In genomic region chr1:65509912-65510680, GRCh38 we compare ENCODE assay signal across 25 cellular contexts.
A peak's percentile ranks its signal among the peaks of the same experiment; 100 is the strongest.
DNase-seq lines count a peak whose midpoint lies in the region; ATAC-seq and TF ChIP-seq lines count a peak whose summit lies in the region.
"Had no signal": no experiment of that assay in that cellular context is flagged by ENCODE, and none has a peak within 500 bp of the region (broad histone marks: within the 10 kb centered on the region; RNA-seq: fewer than 3 reads in every experiment).

No MANE protein-coding gene starts in this region.

- H3K4me1 Mint-ChIP-seq in WTC11 = peaks cover 14% of the 10 kb centered on the region
- H3K4me1 Mint-ChIP-seq: activated T-helper 17 cell treated with anti-CD3 and anti-CD28 coated beads, Interleukin-2, amount 50 U/mL, for 72 hours had no signal

- H3F3A ChIP-seq in GM23248 (ENCODE audit: insufficient read depth) = peaks cover 17% of the 10 kb centered on the region
- peaks cover 18% of the 10 kb centered on the region for H3F3A ChIP-seq in SK-N-SH (replicated peaks; ENCODE audit: insufficient read depth)

- H3K36me3 Mint-ChIP-seq in WTC11 = no peaks in the 10 kb centered on the region
- H3K36me3 Mint-ChIP-seq: activated CD4-positive, alpha-beta memory T cell treated with anti-CD3 and anti-CD28 coated beads for 36 hours; mesothelial cell of epicardium had no signal

- H3K27ac ChIP-seq in GM23248 (peak overlapping the region; percentile 20; the same call in 1 of the 2 replicates), SK-N-SH (ENCODE audit: low read depth in 2 of 2, low read length in 1 of 2) (peak overlapping the region; percentile 14 to 70; a peak in 3 of 4 replicates), upper lobe of right lung (no peak overlapping the region)
- H3K27ac ChIP-seq: ascending aorta, gastrocnemius medialis, HL-60, SJCRH30, spleen, uterus had no signal

- DNase-seq in GM23248 (peak; percentile 55), SK-N-SH (no peak), fibroblast of peridontal ligament (ENCODE audit: extremely low read depth) (peak; percentile 73), pulmonary artery endothelial cell (ENCODE audit: low read depth, low spot score) (peak; percentile 29), WTC11 (ENCODE audit: low spot score) (no peak), upper lobe of right lung (no peak), head of caudate nucleus (no peak)
- DNase-seq: activated CD4-positive, alpha-beta memory T cell treated with anti-CD3 and anti-CD28 coated beads for 36 hours; C1 segment of cervical spinal cord; effector CD4-positive, alpha-beta T cell; gastrocnemius medialis; Kasumi-1; NCI-H146; NCI-H345; nucleus accumbens; spleen; stimulated activated naive CD8-positive, alpha-beta T cell treated with anti-CD3 and anti-CD28 coated beads, Interleukin-15, Interleukin-2, amounts not matched to agents 100 U/mL and 50 U/mL, for 24 hours; uterus had no signal

- intact Hi-C loops in upper lobe of right lung (cut with DNase I) = no loop called here
- intact Hi-C loops in head of caudate nucleus (cut with DNase I) = no loop called here

- H3K4me2 ChIP-seq in GM23248 (ENCODE audit: unreplicated experiment) (peak overlapping the region; percentile 49), SK-N-SH (peak overlapping the region; percentile 45)

- H3K9me2 ChIP-seq in GM23248 (ENCODE audit: insufficient read depth) = no peaks in the 10 kb centered on the region
- no peaks in the 10 kb centered on the region for H3K9me2 ChIP-seq in SK-N-SH

- H4K20me1 ChIP-seq in GM23248 (ENCODE audit: insufficient read depth) = no peaks in the 10 kb centered on the region
- no peaks in the 10 kb centered on the region for H4K20me1 ChIP-seq in SK-N-SH (ENCODE audit: insufficient read depth)

- no peak for ATAC-seq in WTC11
- ATAC-seq in HG02840 (IDR thresholded peaks at IDR 0.05; ENCODE audit: low FRiP score, unreplicated experiment) = no peak
- no peak for ATAC-seq in upper lobe of right lung
- ATAC-seq: activated T-helper 17 cell treated with anti-CD3 and anti-CD28 coated beads, Interleukin-2, amount 50 U/mL, for 72 hours; gastrocnemius medialis; stimulated activated naive CD8-positive, alpha-beta T cell treated with anti-CD3 and anti-CD28 coated beads, Interleukin-15, Interleukin-2, amounts not matched to agents 100 U/mL and 50 U/mL, for 24 hours had no signal

- H2AFZ ChIP-seq in GM23248 = peak overlapping the region; percentile 42
- peak overlapping the region; percentile 61; the same call in 1 of the 2 replicates for H2AFZ ChIP-seq in SK-N-SH (ENCODE audit: low read depth)

- POLR2A ChIA-PET in SK-N-SH (lab: Yijun Ruan, JAX) = no interaction called here
- POLR2A ChIA-PET in WTC11 (lab: Charles Lee) = no interaction called here

- H3K4me1 ChIP-seq in GM23248 (ENCODE audit: insufficient read depth) (peaks cover 42% of the 10 kb centered on the region), SK-N-SH (ENCODE audit: control insufficient read depth in 1 of 2, insufficient read depth in 2 of 2, low read depth in 1 of 2, low read length in 1 of 2) (peaks cover 0 to 17% of the 10 kb centered on the region in 2 experiments; a peak in 3 of 4 replicates), upper lobe of right lung (no peaks in the 10 kb centered on the region)
- H3K4me1 ChIP-seq: HAP-1, spleen, uterus had no signal

- no peak overlapping the region for H3K27ac Mint-ChIP-seq in WTC11
- H3K27ac Mint-ChIP-seq: activated CD4-positive, alpha-beta memory T cell treated with anti-CD3 and anti-CD28 coated beads for 36 hours; activated T-helper 17 cell treated with anti-CD3 and anti-CD28 coated beads, Interleukin-2, amount 50 U/mL, for 72 hours; mesothelial cell of epicardium had no signal

- H3K9me3 Mint-ChIP-seq in WTC11 = no peaks in the 10 kb centered on the region
- H3K9me3 Mint-ChIP-seq: activated CD4-positive, alpha-beta memory T cell treated with anti-CD3 and anti-CD28 coated beads for 36 hours; activated T-helper 17 cell treated with anti-CD3 and anti-CD28 coated beads, Interleukin-2, amount 50 U/mL, for 72 hours had no signal

- H3K27me3 Mint-ChIP-seq in WTC11 (ENCODE audit: low read depth) = no peaks in the 10 kb centered on the region
- H3K27me3 Mint-ChIP-seq: activated CD4-positive, alpha-beta memory T cell treated with anti-CD3 and anti-CD28 coated beads for 36 hours; activated T-helper 17 cell treated with anti-CD3 and anti-CD28 coated beads, Interleukin-2, amount 50 U/mL, for 72 hours had no signal

- H3K79me2 ChIP-seq in GM23248 (ENCODE audit: insufficient read depth) = no peaks in the 10 kb centered on the region
- no peaks in the 10 kb centered on the region for H3K79me2 ChIP-seq in SK-N-SH (ENCODE audit: insufficient read depth)

- H3K9ac ChIP-seq in GM23248 (no peak overlapping the region), SK-N-SH (no peak overlapping the region; the same call in 1 of the 2 replicates)

- WGBS in GM23248 (ENCODE audit: low coverage in 1 of 2, low lambda C conversion rate in 2 of 2, missing lambda C conversion rate in 2 of 2), 2 experiments = 69 to 73% methylated on average over 5 of the region's 5 CpGs
- 54% methylated on average over 5 of the region's 5 CpGs for WGBS in SK-N-SH (ENCODE audit: low lambda C conversion rate)

- TF ChIP-seq RAD21 in SK-N-SH (IDR thresholded peaks at IDR 0.05; ENCODE audit: low read length) = no peak

- TF ChIP-seq CTCF in SK-N-SH (IDR thresholded peaks at IDR 0.05) = no peak
- TF ChIP-seq CTCF in WTC11 (IDR thresholded peaks at IDR 0.05) = no peak
- no peak for TF ChIP-seq CTCF in upper lobe of right lung (IDR thresholded peaks at IDR 0.05)

- H3K36me3 ChIP-seq in GM23248 (ENCODE audit: low read depth) (no peaks in the 10 kb centered on the region), SK-N-SH (replicated peaks in 1 of 2; ENCODE audit: control insufficient read depth in 1 of 2, insufficient read depth in 2 of 2, low read length in 1 of 2) (no peaks in the 10 kb centered on the region), upper lobe of right lung (no peaks in the 10 kb centered on the region)
- H3K36me3 ChIP-seq: ascending aorta, gastrocnemius medialis, HAP-1, SJCRH30, spleen, uterus had no signal

- in situ Hi-C loops in GM23248 (cut with MboI) = no loop called here

- H3K4me3 ChIP-seq in GM23248 = peak overlapping the region; percentile 4; the same call in 1 of the 2 replicates
- no peak overlapping the region for H3K4me3 ChIP-seq in SK-N-SH (ENCODE audit: low read depth in 2 of 2, low read length in 1 of 2)
- H3K4me3 ChIP-seq in upper lobe of right lung = no peak overlapping the region
- H3K4me3 ChIP-seq: ascending aorta, gastrocnemius medialis, HAP-1, SJCRH30, spleen, uterus had no signal

- H3K27me3 ChIP-seq in GM23248 (replicated peaks; ENCODE audit: insufficient read depth) (no peaks in the 10 kb centered on the region), SK-N-SH (ENCODE audit: insufficient read depth) (no peaks in the 10 kb centered on the region), upper lobe of right lung (no peaks in the 10 kb centered on the region)
- H3K27me3 ChIP-seq: ascending aorta, gastrocnemius medialis, SJCRH30, spleen, uterus had no signal

- CTCF ChIA-PET in SK-N-SH (lab: Yijun Ruan, JAX) (interaction anchor here (1.1 kb wide), 1 partner anchor 12 kb away, joined by 3 read pairs; no protein-coding TSS in a partner anchor), WTC11 (lab: Charles Lee) (interaction anchor here (1.0 to 1.3 kb wide), 2 partner anchors 51 to 79 kb away, joined by 3 to 7 read pairs; no protein-coding TSS in a partner anchor)

- TF ChIP-seq EP300 in SK-N-SH (IDR thresholded peaks at IDR 0.05; ENCODE audit: borderline replicate concordance in 1 of 2, low read depth in 1 of 2, low read length in 1 of 2) = no peak; a peak in 1 of 4 replicates

- H3K4me3 Mint-ChIP-seq in WTC11 = no peak overlapping the region
- H3K4me3 Mint-ChIP-seq: activated CD4-positive, alpha-beta memory T cell treated with anti-CD3 and anti-CD28 coated beads for 36 hours; activated T-helper 17 cell treated with anti-CD3 and anti-CD28 coated beads, Interleukin-2, amount 50 U/mL, for 72 hours; mesothelial cell of epicardium had no signal

- H3K9me3 ChIP-seq in GM23248 (ENCODE audit: low read depth) = no peaks in the 10 kb centered on the region
- H3K9me3 ChIP-seq in SK-N-SH = no peaks in the 10 kb centered on the region
- H3K9me3 ChIP-seq in upper lobe of right lung = no peaks in the 10 kb centered on the region
- H3K9me3 ChIP-seq: ascending aorta, gastrocnemius medialis, HAP-1, SJCRH30, spleen, uterus had no signal

TF ChIP-seq in SK-N-SH, 30 proteins besides CTCF, POLR2A, EP300 and RAD21 (continues in another document):
- TF ChIP-seq FOSL2 (IDR thresholded peaks at IDR 0.05; ENCODE audit: borderline replicate concordance, low read depth) = peak; percentile 77
- TF ChIP-seq SIN3A (IDR thresholded peaks at IDR 0.05; ENCODE audit: borderline replicate concordance, low read depth, low read length) = no peak
- no peak for TF ChIP-seq RFX5 (IDR thresholded peaks at IDR 0.05; ENCODE audit: low read length)

TF ChIP-seq in WTC11, 78 proteins besides CTCF, POLR2A, EP300 and RAD21 (continues in another document):
- no peak for TF ChIP-seq NFATC4 (CRISPR knock-in tag; IDR thresholded peaks at IDR 0.05)
- TF ChIP-seq FOXP4 (CRISPR knock-in tag; IDR thresholded peaks at IDR 0.05) = no peak
- TF ChIP-seq FOXJ3 (CRISPR knock-in tag; IDR thresholded peaks at IDR 0.05; ENCODE audit: borderline replicate concordance) = no peak
- no peak for TF ChIP-seq E2F4 (CRISPR knock-in tag; IDR thresholded peaks at IDR 0.05; ENCODE audit: borderline replicate concordance, low read depth)
- TF ChIP-seq CBFB (CRISPR knock-in tag; IDR thresholded peaks at IDR 0.05; ENCODE audit: low read depth) = no peak

Comparison
In these comparisons a context has a peak if more than half of its experiments do, and no peak if none do; other contexts are left out.
1. DNase-seq: peak in GM23248 (single experiment), fibroblast of peridontal ligament (single experiment) and pulmonary artery endothelial cell (single experiment); none in SK-N-SH (single experiment), WTC11 (single experiment), upper lobe of right lung (single experiment) and head of caudate nucleus (0 of 42).